In the genomic region with DNA sequence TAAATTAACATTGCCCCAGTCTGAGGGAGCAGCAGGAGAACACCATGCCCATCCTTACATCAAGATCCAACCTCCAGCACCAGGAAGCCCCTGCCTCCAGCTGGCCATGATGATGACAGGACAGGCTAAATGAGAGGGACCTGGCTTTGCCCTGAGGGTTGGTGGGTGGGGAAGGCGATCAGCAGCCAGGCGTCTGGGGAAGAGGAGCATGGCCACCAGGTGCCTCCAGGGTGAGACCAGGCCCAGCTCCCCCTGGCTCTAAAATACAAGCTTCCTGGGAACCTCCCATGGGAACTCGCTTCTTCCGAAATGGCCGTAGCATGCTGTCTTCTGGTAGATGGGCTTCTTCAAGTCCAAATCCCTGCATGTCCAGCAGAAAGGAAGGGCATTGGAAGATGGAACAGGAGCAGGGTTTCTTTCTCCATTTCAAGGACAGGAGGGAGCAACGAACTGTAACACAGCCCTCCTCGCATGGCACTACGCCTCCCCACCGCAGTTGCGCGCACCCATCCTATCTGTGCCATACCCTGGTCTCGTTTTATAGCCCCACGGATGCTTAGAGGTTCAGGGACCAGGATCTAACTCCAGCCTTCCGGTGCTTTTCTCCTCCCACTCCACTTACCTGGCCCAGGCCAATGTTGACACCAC, we compare ENCODE assay signal across 28 cellular contexts. TPM values are rescaled to one million over a fixed set of nuclear protein-coding genes. Genes with fewer than 3 reads are reported as not detected.
"Had no signal": no experiment of that assay in that cellular context is flagged by ENCODE, and none has a peak within 500 bp of the region (broad histone marks: within the 10 kb centered on the region; RNA-seq: fewer than 3 reads in every experiment).

No MANE protein-coding gene starts in this region.

- DNase-seq: activated CD4-positive, alpha-beta T cell treated with anti-CD3 and anti-CD28 coated beads for 48 hours; activated CD4-positive, alpha-beta T cell treated with anti-CD3 and anti-CD28 coated beads, Interleukin-2, amount 50 U/mL, for 4 hours; activated CD4-positive, CD25-positive, alpha-beta regulatory T cell treated with anti-CD3 and anti-CD28 coated beads, Interleukin-2, amount 50 U/mL, for 72 hours; activated effector memory CD4-positive, alpha-beta T cell treated with anti-CD3 and anti-CD28 coated beads, Interleukin-2, amount 50 U/mL, for 16 hours; activated naive CD4-positive, alpha-beta T cell treated with Interleukin-2 at 50 U/mL for 16 hours; activated naive CD8-positive, alpha-beta T cell treated with anti-CD3 and anti-CD28 coated beads, Interleukin-2, amount 50 U/mL, for 24 hours; activated T-cell treated with anti-CD3 and anti-CD28 coated beads, Interleukin-2, amount 50 U/mL, for 4 hours; amniotic stem cell; IMR-90; KG1; NCI-H1092 treated with DMSO at 0.1 percent for 48 hours; NCI-H1436; NCI-H1694 treated with DMSO at 0.1 percent for 48 hours; NCI-H2029 treated with DMSO at 0.1 percent for 48 hours; NCI-H510A treated with DMSO at 0.1 percent for 48 hours; NCI-H69; NK-92 treated with Interleukin-12 subunit alpha and Interleukin-12 subunit beta, amount 100 ng/mL, for 24 hours; SHP77; T-helper 17 cell; T-helper 9 cell had no signal

- H3K4me3 ChIP-seq: ascending aorta, body of pancreas, Peyer's patch had no signal

- H3K9me3 ChIP-seq: ascending aorta, body of pancreas, Peyer's patch had no signal

- H3K27me3 ChIP-seq: ascending aorta, body of pancreas, Peyer's patch had no signal

- ATAC-seq: activated CD8-positive, alpha-beta memory T cell treated with anti-CD3 and anti-CD28 coated beads, Interleukin-2, amount 10 ng/mL, durations not matched to agents 7 days and 5 days; activated naive CD4-positive, alpha-beta T cell treated with anti-CD3 and anti-CD28 coated beads, Interleukin-2, amount 50 U/mL, for 72 hours; activated naive CD8-positive, alpha-beta T cell treated with anti-CD3 and anti-CD28 coated beads, Interleukin-2, amount 50 U/mL, for 24 hours; activated T-cell treated with anti-CD3 and anti-CD28 coated beads, Interleukin-2, amount 50 U/mL, for 4 hours; T-helper 17 cell; WTC11 had no signal

- H3K36me3 ChIP-seq: ascending aorta, Peyer's patch had no signal

- H3K27ac ChIP-seq: ascending aorta, Peyer's patch, RWPE1 had no signal

- H3K4me1 ChIP-seq: ascending aorta, Peyer's patch had no signal

RNA-seq across cellular contexts. Expression of a gene that starts 15.8 kb away (rescaled TPM):
- total RNA-seq: activated CD8-positive, alpha-beta memory T cell treated with anti-CD3 and anti-CD28 coated beads, Interleukin-2, amount 10 ng/mL, durations not matched to agents 7 days and 5 days; activated naive CD4-positive, alpha-beta T cell treated with anti-CD3 and anti-CD28 coated beads, Interleukin-2, amount 50 U/mL, for 72 hours; bronchial epithelial cell; IMR-90; Peyer's patch; T-helper 17 cell had no signal
- polyA plus RNA-seq: IMR-90 had no signal
